27 cellular contexts compared by ENCODE assay signal in genomic region chr12:49027846-49028245, GRCh38. TPM values are rescaled to one million over a fixed set of nuclear protein-coding genes. Genes with fewer than 3 reads are reported as not detected.
DNase-seq lines count a peak whose midpoint lies in the region; ATAC-seq, FAIRE-seq and TF ChIP-seq lines count a peak whose summit lies in the region.
"Had no signal": no experiment of that assay in that cellular context is flagged by ENCODE, and none has a peak within 500 bp of the region (broad histone marks: within the 10 kb centered on the region; RNA-seq: fewer than 3 reads in every experiment).

No MANE protein-coding gene starts in this region.

- TF ChIP-seq CTCF in osteocyte (IDR thresholded peaks at IDR 0.05), result no peak

- H3K9me3 Mint-ChIP-seq in activated T-cell treated with anti-CD3 and anti-CD28 coated beads, Interleukin-2, amount 50 U/mL, for 72 hours, result no peaks in the 10 kb centered on the region
- H3K9me3 Mint-ChIP-seq in dendritic cell treated with granulocyte-macrophage colony-stimulating factor and Interleukin-4, amounts not matched to agents 40 ng/mL and 50 ng/mL, for 4 days, result no peaks in the 10 kb centered on the region
- H3K9me3 Mint-ChIP-seq in osteocyte (ENCODE audit: unreplicated experiment), result no peaks in the 10 kb centered on the region
- H3K9me3 Mint-ChIP-seq: stimulated activated memory B cell treated with anti-CD40 and anti-IgM and Interleukin-4, amounts not matched to agents 10 μg/mL and 1 μg/mL and 100 μg/mL, for 72 hours; T-helper 1 cell treated with Interleukin-12 subunit alpha and Interleukin-12 subunit beta and Interleukin-4 antibody, amounts not matched to agents 30 μg/mL and 1 μg/mL, for 36 hours had no signal

- no peak for DNase-seq in activated T-cell treated with anti-CD3 and anti-CD28 coated beads, Interleukin-2, amount 50 U/mL, for 72 hours
- no peak for DNase-seq in activated T-cell treated with anti-CD3 and anti-CD28 coated beads, Interleukin-2, amount 50 U/mL, for 1 hour
- DNase-seq in GM12891 (ENCODE audit: insufficient read length, low spot score), result peak; percentile 3
- DNase-seq in osteocyte (ENCODE audit: extremely low spot score, unreplicated experiment), result peak; percentile 79
- DNase-seq in RPMI8226, result no peak
- no peak for DNase-seq in NAMALWA (ENCODE audit: low spot score)
- no peak for DNase-seq in HuH-7 (ENCODE audit: low spot score)
- DNase-seq: activated CD4-positive, alpha-beta T cell treated with anti-CD3 and anti-CD28 coated beads for 1 hour; effector memory CD4-positive, alpha-beta T cell; Karpas-422; MV-4-11; NCI-H146; NCI-H2107; NCI-H446; sigmoid colon; stimulated activated CD4-positive, alpha-beta T cell treated with anti-CD3 and anti-CD28 coated beads, Interleukin-4, amount 100 ng/mL, for 24 hours had no signal

- no peak overlapping the region for H3K4me3 Mint-ChIP-seq in activated T-cell treated with anti-CD3 and anti-CD28 coated beads, Interleukin-2, amount 50 U/mL, for 72 hours
- H3K4me3 Mint-ChIP-seq in dendritic cell treated with granulocyte-macrophage colony-stimulating factor and Interleukin-4, amounts not matched to agents 40 ng/mL and 50 ng/mL, for 4 days, result no peak overlapping the region
- H3K4me3 Mint-ChIP-seq in osteocyte (ENCODE audit: unreplicated experiment), result no peak overlapping the region
- H3K4me3 Mint-ChIP-seq: stimulated activated memory B cell treated with anti-CD40 and anti-IgM and Interleukin-4, amounts not matched to agents 10 μg/mL and 1 μg/mL and 100 μg/mL, for 72 hours; T-helper 1 cell treated with Interleukin-12 subunit alpha and Interleukin-12 subunit beta and Interleukin-4 antibody, amounts not matched to agents 30 μg/mL and 1 μg/mL, for 36 hours had no signal

- H3K27me3 Mint-ChIP-seq in activated T-cell treated with anti-CD3 and anti-CD28 coated beads, Interleukin-2, amount 50 U/mL, for 72 hours (ENCODE audit: low read depth), result no peaks in the 10 kb centered on the region
- H3K27me3 Mint-ChIP-seq in dendritic cell treated with granulocyte-macrophage colony-stimulating factor and Interleukin-4, amounts not matched to agents 40 ng/mL and 50 ng/mL, for 4 days, result no peaks in the 10 kb centered on the region
- no peaks in the 10 kb centered on the region for H3K27me3 Mint-ChIP-seq in osteocyte (ENCODE audit: unreplicated experiment)
- H3K27me3 Mint-ChIP-seq: stimulated activated memory B cell treated with anti-CD40 and anti-IgM and Interleukin-4, amounts not matched to agents 10 μg/mL and 1 μg/mL and 100 μg/mL, for 72 hours had no signal

- H3K4me1 Mint-ChIP-seq in activated T-cell treated with anti-CD3 and anti-CD28 coated beads, Interleukin-2, amount 50 U/mL, for 72 hours (ENCODE audit: low read depth), result no peaks in the 10 kb centered on the region
- peaks cover 23% of the 10 kb centered on the region for H3K4me1 Mint-ChIP-seq in dendritic cell treated with granulocyte-macrophage colony-stimulating factor and Interleukin-4, amounts not matched to agents 40 ng/mL and 50 ng/mL, for 4 days (ENCODE audit: low read depth)
- H3K4me1 Mint-ChIP-seq in osteocyte (ENCODE audit: unreplicated experiment), result no peaks in the 10 kb centered on the region
- H3K4me1 Mint-ChIP-seq: stimulated activated memory B cell treated with anti-CD40 and anti-IgM and Interleukin-4, amounts not matched to agents 10 μg/mL and 1 μg/mL and 100 μg/mL, for 72 hours had no signal

- FAIRE-seq in GM12891 (lab: Jason Lieb, UNC), result no peak
- FAIRE-seq: colon had no signal

- H3K36me3 Mint-ChIP-seq in activated T-cell treated with anti-CD3 and anti-CD28 coated beads, Interleukin-2, amount 50 U/mL, for 72 hours (ENCODE audit: insufficient read depth in 2 of 2), result peaks cover 4 to 11% of the 10 kb centered on the region in 2 donors
- peaks cover 99% of the 10 kb centered on the region for H3K36me3 Mint-ChIP-seq in dendritic cell treated with granulocyte-macrophage colony-stimulating factor and Interleukin-4, amounts not matched to agents 40 ng/mL and 50 ng/mL, for 4 days (ENCODE audit: low read depth)
- H3K36me3 Mint-ChIP-seq in osteocyte (ENCODE audit: unreplicated experiment), result peaks cover 36% of the 10 kb centered on the region

- peak overlapping the region; percentile 30 for H3K27ac Mint-ChIP-seq in activated T-cell treated with anti-CD3 and anti-CD28 coated beads, Interleukin-2, amount 50 U/mL, for 72 hours
- H3K27ac Mint-ChIP-seq in dendritic cell treated with granulocyte-macrophage colony-stimulating factor and Interleukin-4, amounts not matched to agents 40 ng/mL and 50 ng/mL, for 4 days, result peak overlapping the region; percentile 70
- no peak overlapping the region for H3K27ac Mint-ChIP-seq in osteocyte (ENCODE audit: unreplicated experiment)
- H3K27ac Mint-ChIP-seq: stimulated activated memory B cell treated with anti-CD40 and anti-IgM and Interleukin-4, amounts not matched to agents 10 μg/mL and 1 μg/mL and 100 μg/mL, for 72 hours; T-helper 1 cell treated with Interleukin-12 subunit alpha and Interleukin-12 subunit beta and Interleukin-4 antibody, amounts not matched to agents 30 μg/mL and 1 μg/mL, for 36 hours had no signal

- no peak for TF ChIP-seq POLR2A in GM12891 (IDR thresholded peaks at IDR 0.05; ENCODE audit: low read depth, low read length)

- ATAC-seq in activated T-cell treated with anti-CD3 and anti-CD28 coated beads, Interleukin-2, amount 50 U/mL, for 72 hours (replicated peaks in 1 of 2), result no peak
- ATAC-seq: stimulated activated memory B cell treated with anti-CD40 and anti-IgM and Interleukin-4, amounts not matched to agents 10 μg/mL and 1 μg/mL and 100 μg/mL, for 72 hours had no signal

- intact Hi-C loops in dendritic cell treated with granulocyte-macrophage colony-stimulating factor and Interleukin-4, amounts not matched to agents 40 ng/mL and 50 ng/mL, for 4 days (cut with micrococcal nuclease), result no loop called here

TF ChIP-seq in GM12891, 5 proteins besides CTCF, POLR2A, EP300 and RAD21:
- no peak for TF ChIP-seq POU2F2 (IDR thresholded peaks at IDR 0.05; ENCODE audit: low read depth, low read length)
- no peak for TF ChIP-seq SPI1 (IDR thresholded peaks at IDR 0.05; ENCODE audit: low read depth, low read length)

RNA-seq across cellular contexts. Expression of gene PRKAG1, which starts 9.3 kb away (rescaled TPM):
- 10 to 100 TPM; 66.1 to 79.3 TPM for total RNA-seq in activated T-cell treated with anti-CD3 and anti-CD28 coated beads, Interleukin-2, amount 50 U/mL, for 72 hours
- polyA plus RNA-seq in GM12891 (2012; ENCODE audit: low read depth, missing spikeins), result 49.9 TPM
- total RNA-seq in osteocyte, result 75.6 and 80.6 TPM in 2 replicates

RNA-seq across cellular contexts. Expression of gene DDN, which starts 28.7 kb away (rescaled TPM):
- under 1 TPM; 0.25 to 0.38 TPM for total RNA-seq in activated T-cell treated with anti-CD3 and anti-CD28 coated beads, Interleukin-2, amount 50 U/mL, for 72 hours
- 2.0 TPM for polyA plus RNA-seq in GM12891 (2012; ENCODE audit: low read depth, missing spikeins)
- total RNA-seq in osteocyte, result 0.08 and 0.26 TPM in 2 replicates
- total RNA-seq: lung microvascular endothelial cell had no signal

RNA-seq across cellular contexts. Expression of gene KMT2D, which starts 32.7 kb away (rescaled TPM):
- 10 to 100 TPM; 68.6 to 84.2 TPM for total RNA-seq in activated T-cell treated with anti-CD3 and anti-CD28 coated beads, Interleukin-2, amount 50 U/mL, for 72 hours
- polyA plus RNA-seq in GM12891 (2012; ENCODE audit: low read depth, missing spikeins), result 17.2 TPM
- total RNA-seq in osteocyte, result 91.2 and 97.5 TPM in 2 replicates

RNA-seq across cellular contexts. Expression of gene RHEBL1, which starts 41.9 kb away (rescaled TPM):
- 10 to 100 TPM; 20.6 to 28.3 TPM for total RNA-seq in activated T-cell treated with anti-CD3 and anti-CD28 coated beads, Interleukin-2, amount 50 U/mL, for 72 hours
- 6.1 TPM for polyA plus RNA-seq in GM12891 (2012; ENCODE audit: low read depth, missing spikeins)
- total RNA-seq in osteocyte, result 0.86 and 1.2 TPM in 2 replicates
- total RNA-seq: ureter had no signal

RNA-seq across cellular contexts. Expression of gene WNT1, which starts 49.7 kb away (rescaled TPM):
- under 1 TPM in 1 of 2 donors, not detected in 1; 0.42 TPM for total RNA-seq in activated T-cell treated with anti-CD3 and anti-CD28 coated beads, Interleukin-2, amount 50 U/mL, for 72 hours
- not detected for polyA plus RNA-seq in GM12891 (2012; ENCODE audit: low read depth, missing spikeins)
- not detected in 2 replicates for total RNA-seq in osteocyte
- total RNA-seq: breast epithelium, fibroblast of villous mesenchyme, lung microvascular endothelial cell, prostate gland, sigmoid colon, ureter had no signal
- polyA plus RNA-seq: BJ, heart left ventricle had no signal

Comparison
In these comparisons a context has a peak if more than half of its experiments do, and no peak if none do; other contexts are left out.
1. DNase-seq: peak in GM12891 (single experiment) and osteocyte (single experiment); none in activated T-cell treated with anti-CD3 and anti-CD28 coated beads, Interleukin-2, amount 50 U/mL, for 72 hours (0 of 2), activated T-cell treated with anti-CD3 and anti-CD28 coated beads, Interleukin-2, amount 50 U/mL, for 1 hour (single experiment), RPMI8226 (single experiment), NAMALWA (single experiment) and HuH-7 (single experiment).